Comparison of ENCODE assay signal across 8 cellular contexts in the genomic region with DNA sequence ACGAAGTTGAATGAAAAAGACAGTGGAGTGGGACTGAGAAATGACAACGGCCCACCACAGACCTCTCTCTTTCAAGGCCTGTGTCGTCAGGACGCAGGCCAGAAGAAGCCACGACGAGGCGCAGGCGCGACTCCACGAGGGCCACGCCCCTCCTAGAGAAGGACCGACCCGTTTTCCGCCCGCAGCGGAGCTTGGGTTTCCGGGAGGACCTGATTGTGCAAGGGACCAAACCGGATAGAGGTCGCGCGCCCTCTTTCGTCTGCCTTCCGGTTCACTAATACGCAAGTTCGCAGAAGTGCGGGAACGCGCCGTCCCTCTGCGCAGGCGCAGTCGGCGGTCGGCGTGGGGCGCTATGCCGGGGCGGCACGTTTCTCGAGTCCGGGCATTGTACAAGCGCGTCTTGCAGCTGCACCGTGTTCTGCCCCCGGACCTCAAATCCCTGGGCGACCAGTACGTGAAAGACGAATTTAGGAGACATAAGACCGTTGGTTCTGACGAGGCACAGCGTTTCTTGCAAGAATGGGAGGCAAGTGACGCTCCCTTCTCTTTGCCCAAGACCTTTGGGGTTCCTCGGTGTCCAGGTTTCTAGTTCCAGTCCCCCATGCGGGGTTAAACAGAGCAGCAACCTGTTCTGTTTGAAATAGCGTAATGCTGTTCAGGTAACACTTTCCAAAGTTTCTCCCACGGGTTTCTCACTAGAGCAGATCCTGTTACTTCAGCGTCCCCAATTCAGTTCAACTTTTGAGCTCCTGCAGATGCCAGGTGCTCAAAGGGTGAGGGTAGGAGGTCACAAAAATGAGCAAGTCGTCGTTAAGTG. TPM values are rescaled to one million over a fixed set of nuclear protein-coding genes. Genes with fewer than 3 reads are reported as not detected.
DNase-seq lines count a peak whose midpoint lies in the region; ATAC-seq, FAIRE-seq and TF ChIP-seq lines count a peak whose summit lies in the region.

SDHAF3 (plus strand) TSS at position 327 of the 817 bp plus-strand sequence; CDS start at position 353, 26 bp downstream.

- H3K4me1 ChIP-seq in heart left ventricle, result peaks cover 0 to 21% (median 13%) of the 10 kb centered on the region in 12 donors
- H3K4me1 ChIP-seq in upper lobe of right lung, result peaks cover 9% of the 10 kb centered on the region

- peaks cover 0 to 4% (median 0%) of the 10 kb centered on the region in 3 donors for H3K9me3 Mint-ChIP-seq in T-cell

- no peaks in the 10 kb centered on the region for H3K27me3 Mint-ChIP-seq in T-cell

- TF ChIP-seq POLR2A in GM12891 (IDR thresholded peaks at IDR 0.05; ENCODE audit: low read depth, low read length), result peak; percentile 87
- peak; percentile 4 to 62 for TF ChIP-seq POLR2A in heart left ventricle (IDR thresholded peaks at IDR 0.05)

- intact Hi-C loops in heart left ventricle (cut with DNase I) (no loop called here), posterior cingulate gyrus (cut with DNase I) (no loop called here), upper lobe of right lung (cut with DNase I) (no loop called here)

- DNase-seq in GM12891 (ENCODE audit: insufficient read length, low spot score) (peak; percentile 74), NCI-H1436 treated with DMSO at 0.1 percent for 48 hours (lab: John Stamatoyannopoulos, UW) (peak; percentile 93), T-cell (peak; percentile 96 to 99 (median 98)), heart left ventricle (peak; percentile 97 to 99 (median 99)), posterior cingulate gyrus (peak; percentile 92 to 99 (median 95)), upper lobe of right lung (peak; percentile 99)

- H3K27me3 ChIP-seq in heart left ventricle, result no peaks in the 10 kb centered on the region
- no peaks in the 10 kb centered on the region for H3K27me3 ChIP-seq in upper lobe of right lung

- H3K4me3 Mint-ChIP-seq in T-cell, result peak within 1 kb of the TSS; percentile 92 to 97 (median 94)

- POLR2A ChIA-PET in T-cell (lab: Charles Lee), result interaction anchor here (0.6 to 0.7 kb wide), 2 partner anchors 19 to 139 kb away, joined by 3 to 5 read pairs; no protein-coding TSS in a partner anchor

- 0 to 1% (median 1%) methylated on average over 59 of the region's 59 CpGs for WGBS in adipose tissue, 3 donors
- WGBS in heart left ventricle, 4 donors, result 0 to 4% (median 1%) methylated on average over 27 to 59 of the region's 59 CpGs

- TF ChIP-seq CTCF in heart left ventricle (IDR thresholded peaks at IDR 0.05) (peak in 7 of 12 donors; percentile 7 to 52 (median 28)), upper lobe of right lung (IDR thresholded peaks at IDR 0.05) (peak; percentile 28)

- H3K27ac Mint-ChIP-seq in T-cell, result peak within 1 kb of the TSS; percentile 80 to 94

- H3K36me3 ChIP-seq in heart left ventricle, result no peaks in the 10 kb centered on the region
- H3K36me3 ChIP-seq in upper lobe of right lung, result no peaks in the 10 kb centered on the region

- ATAC-seq in HG02840 (IDR thresholded peaks at IDR 0.05; ENCODE audit: low FRiP score, unreplicated experiment), result peak; percentile 96
- peak; percentile 92 to 95 (median 94) for ATAC-seq in T-cell (replicated peaks in 1 of 4)
- peak; percentile 98 to 100 (median 100) for ATAC-seq in heart left ventricle
- ATAC-seq in upper lobe of right lung, result peak; percentile 100

- H3K27ac ChIP-seq in adipose tissue (ENCODE audit: low read depth, low read length) (peak within 1 kb of the TSS; percentile 28), heart left ventricle (peak within 1 kb of the TSS; percentile 37 to 88 (median 76)), upper lobe of right lung (peak within 1 kb of the TSS; percentile 79)

- FAIRE-seq in GM12891 (lab: Jason Lieb, UNC), result peak; percentile 99

- H3K4me1 Mint-ChIP-seq in T-cell, result peaks cover 47 to 58% (median 53%) of the 10 kb centered on the region in 3 donors

- H3K36me3 Mint-ChIP-seq in T-cell, result peaks cover 9% of the 10 kb centered on the region

- H3K4me3 ChIP-seq in heart left ventricle (peak within 1 kb of the TSS; percentile 52 to 89 (median 74)), upper lobe of right lung (peak within 1 kb of the TSS; percentile 80)

- H3K9me3 ChIP-seq in heart left ventricle (no peaks in the 10 kb centered on the region), upper lobe of right lung (no peaks in the 10 kb centered on the region)

- CTCF ChIA-PET in T-cell (lab: Charles Lee), result interaction anchor here (0.6 to 2.3 kb wide), 6 partner anchors 13 to 861 kb away, joined by 3 to 10 read pairs (median 5); partner anchors contain the start of gene ASNS (in 1 of the 2)

TF ChIP-seq in GM12891, 5 proteins besides CTCF, POLR2A, EP300 and RAD21:
- peak; percentile 89 for TF ChIP-seq POLR2AphosphoS5 (IDR thresholded peaks at IDR 0.05; ENCODE audit: low read depth, low read length)
- TF ChIP-seq TAF1 (IDR thresholded peaks at IDR 0.05; ENCODE audit: low read depth, low read length), result peak; percentile 67; the same call in 1 of the 2 replicates
- peak; percentile 34 for TF ChIP-seq PAX5 (IDR thresholded peaks at IDR 0.05; ENCODE audit: insufficient read depth, low read length, severe bottlenecking)
- 0 out of 2 replicates have a peak, but pooled peaks have one; percentile 28 for TF ChIP-seq SPI1 (IDR thresholded peaks at IDR 0.05; ENCODE audit: low read depth, low read length)
- peak; percentile 85; the same call in 1 of the 2 replicates for TF ChIP-seq POU2F2 (IDR thresholded peaks at IDR 0.05; ENCODE audit: low read depth, low read length)

RNA-seq across cellular contexts. Expression of gene SDHAF3, which starts in this region (rescaled TPM):
- polyA plus RNA-seq in GM12891 (2012; ENCODE audit: low read depth, missing spikeins), result 18.7 TPM
- total RNA-seq in T-cell (10 to 100 TPM; 11.1 to 15.3 (median 12.0) TPM), heart left ventricle (10 to 100 TPM in 7 of 9 donors, 1 to 10 TPM in 2; 8.4 to 21.5 (median 18.0) TPM), upper lobe of right lung (10.0 TPM)
- polyA plus RNA-seq in adipose tissue (1 to 10 TPM; 8.4 to 9.8 (median 8.6) TPM), heart left ventricle (10 to 100 TPM; 10.1 to 11.6 TPM)

Comparison
In these comparisons a context has a peak if more than half of its experiments do, and no peak if none do; other contexts are left out.
1. Peak in every context shown above with its lines: DNase-seq, ATAC-seq, H3K4me3 ChIP-seq and H3K27ac ChIP-seq.
2. H3K27ac ChIP-seq: peak in every context shown above with its lines; median percentile 79 in upper lobe of right lung; 76 in heart left ventricle; 28 in adipose tissue.